ENCODE assay signal across 12 cellular contexts in genomic region chr10:85741626-85742300, GRCh38.
DNase-seq lines count a peak whose midpoint lies in the region; ATAC-seq lines count a peak whose summit lies in the region.
"Had no signal": no experiment of that assay in that cellular context is flagged by ENCODE, and none has a peak within 500 bp of the region (broad histone marks: within the 10 kb centered on the region; RNA-seq: fewer than 3 reads in every experiment).

No MANE protein-coding gene starts in this region.

- peaks cover 2% of the 10 kb centered on the region for H3K27me3 Mint-ChIP-seq in activated T-cell treated with anti-CD3 and anti-CD28 coated beads, Interleukin-2, amount 50 U/mL, for 24 hours
- peaks cover 0 to 4% (median 0%) of the 10 kb centered on the region in 5 donors for H3K27me3 Mint-ChIP-seq in naive thymus-derived CD8-positive, alpha-beta T cell
- H3K27me3 Mint-ChIP-seq: brain had no signal

- H3K27ac Mint-ChIP-seq in activated T-cell treated with anti-CD3 and anti-CD28 coated beads, Interleukin-2, amount 50 U/mL, for 24 hours = peak overlapping the region; percentile 75
- H3K27ac Mint-ChIP-seq in naive thymus-derived CD8-positive, alpha-beta T cell = peak overlapping the region in 9 of 10 donors; percentile 14 to 86 (median 66)
- H3K27ac Mint-ChIP-seq: brain had no signal

- ATAC-seq in GM21825 (IDR thresholded peaks at IDR 0.05; ENCODE audit: unreplicated experiment) = peak; percentile 92
- ATAC-seq in HG03521 (IDR thresholded peaks at IDR 0.05; ENCODE audit: unreplicated experiment) = peak; percentile 77
- ATAC-seq in naive thymus-derived CD8-positive, alpha-beta T cell = no peak

- POLR2A ChIA-PET in naive thymus-derived CD8-positive, alpha-beta T cell (lab: Charles Lee) = no interaction called here

- peak overlapping the region; percentile 48 for H3K4me3 Mint-ChIP-seq in activated T-cell treated with anti-CD3 and anti-CD28 coated beads, Interleukin-2, amount 50 U/mL, for 24 hours
- peak overlapping the region; percentile 44 to 76 (median 68) for H3K4me3 Mint-ChIP-seq in naive thymus-derived CD8-positive, alpha-beta T cell
- H3K4me3 Mint-ChIP-seq: brain, neural crest cell had no signal

- H3K36me3 Mint-ChIP-seq in activated T-cell treated with anti-CD3 and anti-CD28 coated beads, Interleukin-2, amount 50 U/mL, for 24 hours (ENCODE audit: low read depth) = no peaks in the 10 kb centered on the region
- H3K36me3 Mint-ChIP-seq in naive thymus-derived CD8-positive, alpha-beta T cell = no peaks in the 10 kb centered on the region
- H3K36me3 Mint-ChIP-seq: brain had no signal

- no peak for DNase-seq in activated T-cell treated with anti-CD3 and anti-CD28 coated beads, Interleukin-2, amount 50 U/mL, for 24 hours
- no peak for DNase-seq in activated T-cell treated with anti-CD3 and anti-CD28 coated beads for 4 hours
- peak in 3 of 10 donors; percentile 1 to 21 (median 5) for DNase-seq in naive thymus-derived CD8-positive, alpha-beta T cell
- DNase-seq in NCI-H1105 (lab: John Stamatoyannopoulos, UW) = no peak
- no peak for DNase-seq in activated effector memory CD4-positive, alpha-beta T cell treated with anti-CD3 and anti-CD28 coated beads, Interleukin-2, amount 50 U/mL, for 16 hours
- no peak for DNase-seq in NK-92 (lab: John Stamatoyannopoulos, UW; ENCODE audit: unreplicated experiment)
- DNase-seq: foreskin melanocyte, NCI-H2029 treated with DMSO at 0.1 percent for 48 hours had no signal

- no peaks in the 10 kb centered on the region for H3K9me3 Mint-ChIP-seq in activated T-cell treated with anti-CD3 and anti-CD28 coated beads, Interleukin-2, amount 50 U/mL, for 24 hours
- H3K9me3 Mint-ChIP-seq in naive thymus-derived CD8-positive, alpha-beta T cell = peaks cover 0 to 12% (median 2%) of the 10 kb centered on the region in 9 donors
- H3K9me3 Mint-ChIP-seq: neural crest cell had no signal

- peaks cover 6% of the 10 kb centered on the region for H3K4me1 Mint-ChIP-seq in activated T-cell treated with anti-CD3 and anti-CD28 coated beads, Interleukin-2, amount 50 U/mL, for 24 hours (ENCODE audit: low read depth)
- H3K4me1 Mint-ChIP-seq in naive thymus-derived CD8-positive, alpha-beta T cell = peaks cover 2 to 7% (median 4%) of the 10 kb centered on the region in 4 donors
- H3K4me1 Mint-ChIP-seq: brain, neural crest cell had no signal

Comparison
In these comparisons a context has a peak if more than half of its experiments do, and no peak if none do; other contexts are left out.
1. ATAC-seq: peak in GM21825 (single experiment) and HG03521 (single experiment); none in naive thymus-derived CD8-positive, alpha-beta T cell (0 of 2).